ENCODE assay signal across 3 cellular contexts in genomic region chr15:74096753-74097474, GRCh38. TPM values are rescaled to one million over a fixed set of nuclear protein-coding genes. Genes with fewer than 3 reads are reported as not detected.
"Had no signal": no experiment of that assay in that cellular context is flagged by ENCODE, and none has a peak within 500 bp of the region (broad histone marks: within the 10 kb centered on the region; RNA-seq: fewer than 3 reads in every experiment).

No MANE protein-coding gene starts in this region.

RNA-seq across cellular contexts. Expression of gene GOLGA6A, which starts 14.6 kb away (rescaled TPM):
- total RNA-seq: GM23248, H4, HFFc6 had no signal
- polyA plus RNA-seq: GM23248 had no signal

RNA-seq across cellular contexts. Expression of gene ISLR2, which starts 33.5 kb away (rescaled TPM):
- total RNA-seq: GM23248, H4 had no signal
